In the genomic region with DNA sequence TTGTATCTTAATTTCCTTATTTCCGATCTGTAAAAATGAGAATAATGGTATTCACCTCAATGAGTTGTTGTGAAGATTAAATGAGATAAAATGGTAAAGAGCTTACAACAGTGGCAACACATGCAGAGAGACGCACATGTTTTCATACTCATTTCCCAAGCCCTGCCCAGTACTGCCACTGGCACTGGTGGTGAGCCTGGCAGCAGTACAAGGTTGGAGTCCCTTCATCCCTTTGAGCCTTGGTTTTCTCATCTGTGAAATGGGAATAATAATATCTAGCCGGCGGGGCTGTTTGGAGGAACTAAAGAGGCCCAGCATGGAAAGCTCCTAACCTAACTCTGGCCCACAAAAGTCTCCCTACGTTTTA, we compare ENCODE assay signal across 12 cellular contexts. TPM values are rescaled to one million over a fixed set of nuclear protein-coding genes. Genes with fewer than 3 reads are reported as not detected.
DNase-seq lines count a peak whose midpoint lies in the region; ATAC-seq and TF ChIP-seq lines count a peak whose summit lies in the region.
"Had no signal": no experiment of that assay in that cellular context is flagged by ENCODE, and none has a peak within 500 bp of the region (broad histone marks: within the 10 kb centered on the region; RNA-seq: fewer than 3 reads in every experiment).

No MANE protein-coding gene starts in this region.

- no peak overlapping the region for H2AFZ ChIP-seq in hepatocyte

- H3K9me3 ChIP-seq in WERI-Rb-1 (ENCODE audit: severe bottlenecking) (no peaks in the 10 kb centered on the region), hepatocyte (ENCODE audit: low read depth) (no peaks in the 10 kb centered on the region)

- no peak overlapping the region for H3K27ac Mint-ChIP-seq in activated T-cell treated with anti-CD3 and anti-CD28 coated beads, Interleukin-2, amount 50 U/mL, for 24 hours
- no peak overlapping the region for H3K27ac Mint-ChIP-seq in stimulated activated effector memory CD8-positive, alpha-beta T cell treated with anti-CD3 and anti-CD28 coated beads, Interleukin-12 subunit alpha, Interleukin-12 subunit beta, amount 100 ng/mL, for 72 hours

- H3K27me3 ChIP-seq in WERI-Rb-1 (ENCODE audit: insufficient read depth, low read depth, severe bottlenecking) (no peaks in the 10 kb centered on the region), hepatocyte (no peaks in the 10 kb centered on the region)

- H3K4me1 ChIP-seq in hepatocyte (ENCODE audit: insufficient read depth), result peaks cover 29% of the 10 kb centered on the region

- H3K4me3 Mint-ChIP-seq in activated T-cell treated with anti-CD3 and anti-CD28 coated beads, Interleukin-2, amount 50 U/mL, for 24 hours, result peak overlapping the region; percentile 72
- peak overlapping the region; percentile 66 for H3K4me3 Mint-ChIP-seq in stimulated activated effector memory CD8-positive, alpha-beta T cell treated with anti-CD3 and anti-CD28 coated beads, Interleukin-12 subunit alpha, Interleukin-12 subunit beta, amount 100 ng/mL, for 72 hours

- TF ChIP-seq CTCF in WERI-Rb-1 (IDR thresholded peaks at IDR 0.05; ENCODE audit: low read depth, low read length), result no peak
- no peak for TF ChIP-seq CTCF in hepatocyte (IDR thresholded peaks at IDR 0.05; ENCODE audit: poor library complexity)

- H3K4me2 ChIP-seq in hepatocyte, result peak overlapping the region; percentile 96

- H3K36me3 ChIP-seq in WERI-Rb-1 (peaks cover 3% of the 10 kb centered on the region), hepatocyte (replicated peaks; ENCODE audit: insufficient read depth, low read depth) (no peaks in the 10 kb centered on the region)

- no peaks in the 10 kb centered on the region for H3K9me3 Mint-ChIP-seq in activated T-cell treated with anti-CD3 and anti-CD28 coated beads, Interleukin-2, amount 50 U/mL, for 24 hours
- no peaks in the 10 kb centered on the region for H3K9me3 Mint-ChIP-seq in stimulated activated effector memory CD8-positive, alpha-beta T cell treated with anti-CD3 and anti-CD28 coated beads, Interleukin-12 subunit alpha, Interleukin-12 subunit beta, amount 100 ng/mL, for 72 hours

- peaks cover 37% of the 10 kb centered on the region for H3K4me1 Mint-ChIP-seq in activated T-cell treated with anti-CD3 and anti-CD28 coated beads, Interleukin-2, amount 50 U/mL, for 24 hours (ENCODE audit: low read depth)
- peaks cover 26% of the 10 kb centered on the region for H3K4me1 Mint-ChIP-seq in stimulated activated effector memory CD8-positive, alpha-beta T cell treated with anti-CD3 and anti-CD28 coated beads, Interleukin-12 subunit alpha, Interleukin-12 subunit beta, amount 100 ng/mL, for 72 hours

- no peak for DNase-seq in activated T-cell treated with anti-CD3 and anti-CD28 coated beads, Interleukin-2, amount 50 U/mL, for 24 hours
- DNase-seq in activated T-cell treated with anti-CD3 and anti-CD28 coated beads, Interleukin-2, amount 50 U/mL, for 1 hour, result no peak
- DNase-seq in WERI-Rb-1 (no peak), hepatocyte (ENCODE audit: low spot score) (no peak)
- no peak for DNase-seq in stimulated activated effector memory CD8-positive, alpha-beta T cell treated with anti-CD3 and anti-CD28 coated beads, Interleukin-12 subunit alpha, Interleukin-12 subunit beta, amount 100 ng/mL, for 72 hours (ENCODE audit: low spot score in 2 of 2)
- DNase-seq in effector CD4-positive, alpha-beta T cell, result no peak

- no peaks in the 10 kb centered on the region for H3K9me2 ChIP-seq in hepatocyte (replicated peaks; ENCODE audit: insufficient read depth)

- ATAC-seq in stimulated activated effector memory CD8-positive, alpha-beta T cell treated with anti-CD3 and anti-CD28 coated beads, Interleukin-12 subunit alpha, Interleukin-12 subunit beta, amount 100 ng/mL, for 72 hours, result peak; percentile 15
- ATAC-seq in GM19035 (IDR thresholded peaks at IDR 0.05; ENCODE audit: unreplicated experiment), result no peak
- no peak for ATAC-seq in HG03175 (IDR thresholded peaks at IDR 0.05; ENCODE audit: unreplicated experiment)
- ATAC-seq: stimulated activated naive CD8-positive, alpha-beta T cell treated with anti-CD3 and anti-CD28 coated beads, Interleukin-15, Interleukin-2, amounts not matched to agents 100 U/mL and 50 U/mL, for 24 hours had no signal

- H3K4me3 ChIP-seq in WERI-Rb-1 (ENCODE audit: low read depth, low read length) (no peak overlapping the region; the same call in 1 of the 2 replicates), hepatocyte (no peak overlapping the region)
- H3K4me3 ChIP-seq: lung had no signal

- H3K36me3 Mint-ChIP-seq in activated T-cell treated with anti-CD3 and anti-CD28 coated beads, Interleukin-2, amount 50 U/mL, for 24 hours (ENCODE audit: low read depth), result no peaks in the 10 kb centered on the region
- H3K36me3 Mint-ChIP-seq in stimulated activated effector memory CD8-positive, alpha-beta T cell treated with anti-CD3 and anti-CD28 coated beads, Interleukin-12 subunit alpha, Interleukin-12 subunit beta, amount 100 ng/mL, for 72 hours, result no peaks in the 10 kb centered on the region

- H3K27ac ChIP-seq in WERI-Rb-1 (peak overlapping the region; percentile 95), hepatocyte (peak overlapping the region; percentile 98)
- H3K27ac ChIP-seq: HL-60 had no signal

- peaks cover 38% of the 10 kb centered on the region for H3K79me2 ChIP-seq in hepatocyte

- H3K27me3 Mint-ChIP-seq in activated T-cell treated with anti-CD3 and anti-CD28 coated beads, Interleukin-2, amount 50 U/mL, for 24 hours, result peaks cover 74% of the 10 kb centered on the region

- WGBS in hepatocyte (ENCODE audit: low lambda C conversion rate, missing lambda C conversion rate), result 75% methylated on average over 5 of the region's 5 CpGs

- H4K20me1 ChIP-seq in hepatocyte (ENCODE audit: insufficient read depth, poor library complexity, severe bottlenecking), result peaks cover 26% of the 10 kb centered on the region

RNA-seq across cellular contexts. Expression of gene CD276, which starts 0.9 kb away (rescaled TPM):
- total RNA-seq in hepatocyte, result 94.4 and 106 TPM in 2 replicates
- polyA plus RNA-seq in hepatocyte, result 178 and 222 TPM in 2 replicates
- total RNA-seq: OCI-LY7 had no signal

RNA-seq across cellular contexts. Expression of gene NPTN, which starts 50.1 kb away (rescaled TPM):
- 201 and 234 TPM in 2 replicates for total RNA-seq in hepatocyte
- polyA plus RNA-seq in hepatocyte, result 153 and 174 TPM in 2 replicates
